In the genomic region with DNA sequence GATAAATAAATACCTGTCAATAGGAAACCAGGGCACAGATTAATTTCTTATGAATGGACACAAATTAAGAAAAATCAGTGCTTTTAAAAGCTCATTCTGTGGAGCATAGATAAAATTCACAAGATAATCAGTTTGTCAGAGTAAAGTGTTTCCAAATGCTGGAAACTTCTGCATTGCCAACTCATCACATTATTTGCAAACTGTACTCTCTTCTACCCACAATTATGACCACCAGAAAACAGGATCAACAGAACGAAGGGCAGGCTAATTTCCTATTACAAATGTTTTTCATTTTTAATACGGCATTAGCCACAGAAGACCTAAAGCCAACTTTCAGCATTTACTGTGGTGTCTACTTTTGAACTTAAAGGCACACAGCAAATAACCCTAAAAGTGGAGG, we compare ENCODE assay signal across 10 cellular contexts. TPM values are rescaled to one million over a fixed set of nuclear protein-coding genes. Genes with fewer than 3 reads are reported as not detected.
A peak's percentile ranks its signal among the peaks of the same experiment; 100 is the strongest.
DNase-seq lines count a peak whose midpoint lies in the region; ATAC-seq and TF ChIP-seq lines count a peak whose summit lies in the region.
"Had no signal": no experiment of that assay in that cellular context is flagged by ENCODE, and none has a peak within 500 bp of the region (broad histone marks: within the 10 kb centered on the region; RNA-seq: fewer than 3 reads in every experiment).

No MANE protein-coding gene starts in this region.

- H3K9ac ChIP-seq in KMS-11, result no peak overlapping the region; the same call in 1 of the 2 replicates

- peak overlapping the region; percentile 97 for H3K4me2 ChIP-seq in KMS-11

- peak overlapping the region; percentile 78 for H3K27ac ChIP-seq in KMS-11
- H3K27ac ChIP-seq in thymus (ENCODE audit: low read depth), result no peak overlapping the region

- H3K9me3 ChIP-seq in thymus (ENCODE audit: control insufficient read depth), result peaks cover 1% of the 10 kb centered on the region

- ATAC-seq in HG03432 (IDR thresholded peaks at IDR 0.05; ENCODE audit: unreplicated experiment), result no peak

- WGBS in thymus, result 86% methylated on average over 2 of the region's 2 CpGs

- TF ChIP-seq CTCF in KMS-11 (conservative IDR thresholded peaks at IDR 0.05; ENCODE audit: low read depth, low read length) (no peak), kidney epithelial cell (IDR thresholded peaks at IDR 0.05; ENCODE audit: insufficient read depth, low read length, poor library complexity, severe bottlenecking) (no peak)

- no peak overlapping the region for H3K4me3 ChIP-seq in KMS-11 (IDR thresholded peaks at IDR 0.05; ENCODE audit: insufficient read depth, low read depth, low read length)
- peak overlapping the region; percentile 36 for H3K4me3 ChIP-seq in kidney epithelial cell (ENCODE audit: low read depth, low read length)
- peak overlapping the region; percentile 46 for H3K4me3 ChIP-seq in thymus (ENCODE audit: low read length)

- H3K4me1 ChIP-seq in KMS-11 (ENCODE audit: low read depth, poor library complexity, severe bottlenecking) (peaks cover 57% of the 10 kb centered on the region), thymus (ENCODE audit: control insufficient read depth, insufficient read depth, low read length) (peaks cover 42% of the 10 kb centered on the region)

- H4K20me1 ChIP-seq in KMS-11 (ENCODE audit: insufficient read depth), result no peaks in the 10 kb centered on the region

- H3K27me3 ChIP-seq in KMS-11 (ENCODE audit: insufficient read depth, low read depth), result no peaks in the 10 kb centered on the region
- H3K27me3 ChIP-seq in kidney epithelial cell (ENCODE audit: control insufficient read depth, insufficient read depth, low read length), result no peaks in the 10 kb centered on the region
- no peaks in the 10 kb centered on the region for H3K27me3 ChIP-seq in thymus (ENCODE audit: control insufficient read depth, insufficient read depth)

- no peak overlapping the region for H2AFZ ChIP-seq in KMS-11 (ENCODE audit: low read depth)

- H3K79me2 ChIP-seq in KMS-11 (ENCODE audit: insufficient read depth, low read depth), result peaks cover 61% of the 10 kb centered on the region

- H3K36me3 ChIP-seq in KMS-11 (ENCODE audit: insufficient read depth) (no peaks in the 10 kb centered on the region), kidney epithelial cell (ENCODE audit: control insufficient read depth, insufficient read depth, low read length) (peaks cover 2% of the 10 kb centered on the region), thymus (ENCODE audit: control insufficient read depth, insufficient read depth) (peaks cover 29% of the 10 kb centered on the region)

- DNase-seq in astrocyte of the hippocampus (ENCODE audit: low read depth, low spot score), result peak; percentile 29
- DNase-seq in kidney epithelial cell (ENCODE audit: low read depth), result no peak
- DNase-seq in activated CD4-positive, CD25-positive, alpha-beta regulatory T cell (lab: John Stamatoyannopoulos, UW), result no peak
- DNase-seq in NCI-H1436 (lab: John Stamatoyannopoulos, UW), result no peak
- DNase-seq: amniotic stem cell; NCI-H187 treated with DMSO at 0.1 percent for 48 hours; stimulated activated naive CD4-positive, alpha-beta T cell had no signal

RNA-seq across cellular contexts. Expression of gene IRS1, which starts 6.0 kb away (rescaled TPM):
- total RNA-seq in kidney epithelial cell, result 12.6 and 16.1 TPM in 2 replicates
- 11.5 TPM for polyA plus RNA-seq in thymus

RNA-seq across cellular contexts. Expression of gene RHBDD1, which starts 42.2 kb away (rescaled TPM):
- total RNA-seq in kidney epithelial cell, result 23.7 and 30.1 TPM in 2 replicates
- polyA plus RNA-seq in thymus, result 11.5 TPM
